ENCODE assay signal across 22 cellular contexts in genomic region chr9:35487066-35487465, GRCh38.
"Had no signal": no experiment of that assay in that cellular context is flagged by ENCODE, and none has a peak within 500 bp of the region (broad histone marks: within the 10 kb centered on the region; RNA-seq: fewer than 3 reads in every experiment).

No MANE protein-coding gene starts in this region.

- DNase-seq: activated CD4-positive, alpha-beta T cell treated with anti-CD3 and anti-CD28 coated beads for 4 hours; activated CD4-positive, alpha-beta T cell treated with anti-CD3 and anti-CD28 coated beads, Interleukin-2, amount 50 U/mL, for 4 hours; activated naive CD4-positive, alpha-beta T cell; activated T-cell treated with anti-CD3 and anti-CD28 coated beads for 4 hours; activated T-cell treated with anti-CD3 and anti-CD28 coated beads, Interleukin-2, amount 50 U/mL, for 72 hours; adrenal gland; cerebellar nuclear complex; effector memory CD8-positive, alpha-beta T cell; left cardiac atrium; left ventricle myocardium superior; naive B cell; nephron progenitor cell; nucleus accumbens; stimulated activated CD4-positive, alpha-beta T cell treated with anti-CD3 and anti-CD28 coated beads, Interleukin-15, amount 100 ng/mL, for 24 hours; stimulated activated CD4-positive, alpha-beta T cell treated with anti-CD3 and anti-CD28 coated beads, Interleukin-2, amount 100 ng/mL, for 24 hours; stimulated activated naive CD8-positive, alpha-beta T cell treated with anti-CD3 and anti-CD28 coated beads, Interleukin-15, Interleukin-2, amounts not matched to agents 100 U/mL and 50 U/mL, for 24 hours; testis; transverse colon had no signal

- H3K27ac Mint-ChIP-seq: activated naive CD4-positive, alpha-beta T cell treated with anti-CD3 and anti-CD28 coated beads, Interleukin-2, amount 50 U/mL, for 72 hours; activated T-cell treated with anti-CD3 and anti-CD28 coated beads, Interleukin-2, amount 50 U/mL, for 72 hours; effector memory CD8-positive, alpha-beta T cell; naive B cell; T-helper 2 cell treated with Interferon-gamma antibody and Interleukin-4, amounts not matched to agents 5 μg/mL and 100 μg/mL, for 36 hours had no signal

- H3K4me3 Mint-ChIP-seq: activated T-cell treated with anti-CD3 and anti-CD28 coated beads, Interleukin-2, amount 50 U/mL, for 72 hours; effector memory CD8-positive, alpha-beta T cell; T-helper 2 cell treated with Interferon-gamma antibody and Interleukin-4, amounts not matched to agents 5 μg/mL and 100 μg/mL, for 36 hours had no signal

- ATAC-seq: activated naive CD4-positive, alpha-beta T cell treated with anti-CD3 and anti-CD28 coated beads, Interleukin-2, amount 50 U/mL, for 72 hours; activated T-cell treated with anti-CD3 and anti-CD28 coated beads, Interleukin-2, amount 50 U/mL, for 72 hours; effector memory CD8-positive, alpha-beta T cell; gastroesophageal sphincter; left cardiac atrium; left ventricle myocardium superior; stimulated activated naive CD8-positive, alpha-beta T cell treated with anti-CD3 and anti-CD28 coated beads, Interleukin-15, Interleukin-2, amounts not matched to agents 100 U/mL and 50 U/mL, for 24 hours had no signal

- H3K36me3 Mint-ChIP-seq: activated naive CD4-positive, alpha-beta T cell treated with anti-CD3 and anti-CD28 coated beads, Interleukin-2, amount 50 U/mL, for 72 hours; brain; naive B cell had no signal

- H3K9me3 Mint-ChIP-seq: activated naive CD4-positive, alpha-beta T cell treated with anti-CD3 and anti-CD28 coated beads, Interleukin-2, amount 50 U/mL, for 72 hours; activated T-cell treated with anti-CD3 and anti-CD28 coated beads, Interleukin-2, amount 50 U/mL, for 72 hours; effector memory CD8-positive, alpha-beta T cell; nephron progenitor cell; T-helper 2 cell treated with Interferon-gamma antibody and Interleukin-4, amounts not matched to agents 5 μg/mL and 100 μg/mL, for 36 hours had no signal
